13 cellular contexts compared by ENCODE assay signal in genomic region chr3:195149292-195149691, GRCh38.
DNase-seq lines count a peak whose midpoint lies in the region; ATAC-seq and TF ChIP-seq lines count a peak whose summit lies in the region.
"Had no signal": no experiment of that assay in that cellular context is flagged by ENCODE, and none has a peak within 500 bp of the region (broad histone marks: within the 10 kb centered on the region; RNA-seq: fewer than 3 reads in every experiment).

No MANE protein-coding gene starts in this region.

- H3K36me3 ChIP-seq in SK-N-SH (replicated peaks in 1 of 2; ENCODE audit: control insufficient read depth in 1 of 2, insufficient read depth in 2 of 2, low read length in 1 of 2) (no peaks in the 10 kb centered on the region), left ventricle myocardium inferior (no peaks in the 10 kb centered on the region)

- no peak; a peak in 1 of 4 replicates for TF ChIP-seq EP300 in SK-N-SH (IDR thresholded peaks at IDR 0.05; ENCODE audit: borderline replicate concordance in 1 of 2, low read depth in 1 of 2, low read length in 1 of 2)

- H3K79me2 ChIP-seq in SK-N-SH (ENCODE audit: insufficient read depth) = no peaks in the 10 kb centered on the region; the same call in 1 of the 2 replicates

- DNase-seq in GM12864 (ENCODE audit: low read depth) (no peak), SK-N-SH (peak; percentile 75), left ventricle myocardium inferior (no peak), NCI-H1436 treated with DMSO at 0.1 percent for 48 hours (lab: John Stamatoyannopoulos, UW) (no peak), cerebellum (ENCODE audit: low spot score) (no peak)
- DNase-seq: activated CD4-positive, alpha-beta T cell treated with anti-CD3 and anti-CD28 coated beads, Interleukin-2, amount 10 ng/mL, durations not matched to agents 7 days and 5 days; activated gamma-delta T cell treated with Interleukin-2 at 50 U/mL for 16 hours; Caco-2; caudate nucleus; testis had no signal

- H2AFZ ChIP-seq in SK-N-SH (ENCODE audit: low read depth) = no peak overlapping the region

- H3K4me2 ChIP-seq in SK-N-SH = no peak overlapping the region

- no peaks in the 10 kb centered on the region for H3K9me2 ChIP-seq in SK-N-SH

- H3K27me3 ChIP-seq in SK-N-SH (ENCODE audit: insufficient read depth) = no peaks in the 10 kb centered on the region
- H3K27me3 ChIP-seq in left ventricle myocardium inferior (ENCODE audit: low read depth) = no peaks in the 10 kb centered on the region
- H3K27me3 ChIP-seq: testis had no signal

- H3K4me3 ChIP-seq in GM12864 (ENCODE audit: low read depth, low read length) = peak overlapping the region; percentile 27
- no peak overlapping the region for H3K4me3 ChIP-seq in SK-N-SH (ENCODE audit: low read depth in 2 of 2, low read length in 1 of 2)
- H3K4me3 ChIP-seq in left ventricle myocardium inferior = peak overlapping the region; percentile 58
- H3K4me3 ChIP-seq in skin epidermis = peak overlapping the region in 1 of 7 experiments; percentile 3
- H3K4me3 ChIP-seq: testis had no signal

- H3K9ac ChIP-seq in SK-N-SH = no peak overlapping the region

- H3K4me1 ChIP-seq in SK-N-SH (ENCODE audit: control insufficient read depth in 1 of 2, insufficient read depth in 2 of 2, low read depth in 1 of 2, low read length in 1 of 2) = peaks cover 41 to 58% of the 10 kb centered on the region in 2 experiments
- peaks cover 79% of the 10 kb centered on the region for H3K4me1 ChIP-seq in left ventricle myocardium inferior

- POLR2A ChIA-PET in SK-N-SH (lab: Yijun Ruan, JAX) = no interaction called here

- peaks cover 5% of the 10 kb centered on the region for H3F3A ChIP-seq in SK-N-SH (replicated peaks; ENCODE audit: insufficient read depth)

- intact Hi-C loops in left ventricle myocardium inferior (cut with micrococcal nuclease) = no loop called here

- WGBS in SK-N-SH (ENCODE audit: low lambda C conversion rate) = 63% methylated on average over 9 of the region's 9 CpGs

- CTCF ChIA-PET in SK-N-SH (lab: Yijun Ruan, JAX) = interaction anchor here (1.3 to 2.1 kb wide), 2 partner anchors 16 to 467 kb away, joined by 5 to 6 read pairs; no protein-coding TSS in a partner anchor

- TF ChIP-seq CTCF in GM12864 (IDR thresholded peaks at IDR 0.05; ENCODE audit: low read depth, low read length, missing control alignments) (no peak), SK-N-SH (IDR thresholded peaks at IDR 0.05) (no peak), left ventricle myocardium inferior (IDR thresholded peaks at IDR 0.05; ENCODE audit: borderline replicate concordance) (no peak)

- peak overlapping the region in 1 of 2 experiments; percentile 94; a peak in 2 of 4 replicates for H3K27ac ChIP-seq in SK-N-SH (ENCODE audit: low read depth in 2 of 2, low read length in 1 of 2)
- H3K27ac ChIP-seq in left ventricle myocardium inferior (replicated peaks) = peak overlapping the region; percentile 92
- peak overlapping the region in 12 of 21 experiments; percentile 11 to 80 (median 55) for H3K27ac ChIP-seq in skin epidermis

- H4K20me1 ChIP-seq in SK-N-SH (ENCODE audit: insufficient read depth) = no peaks in the 10 kb centered on the region

- no peak for ATAC-seq in GM18502 (IDR thresholded peaks at IDR 0.05; ENCODE audit: poor library complexity, unreplicated experiment)
- ATAC-seq in HG03439 (IDR thresholded peaks at IDR 0.05; ENCODE audit: unreplicated experiment) = no peak

- TF ChIP-seq RAD21 in SK-N-SH (IDR thresholded peaks at IDR 0.05; ENCODE audit: low read length) = peak; percentile 34

- no peaks in the 10 kb centered on the region for H3K9me3 ChIP-seq in SK-N-SH
- H3K9me3 ChIP-seq in left ventricle myocardium inferior (replicated peaks) = no peaks in the 10 kb centered on the region
- H3K9me3 ChIP-seq: Caco-2, testis had no signal

TF ChIP-seq in SK-N-SH, 30 proteins besides CTCF, POLR2A, EP300 and RAD21:
- no peak for TF ChIP-seq PBX3 (IDR thresholded peaks at IDR 0.05)
- TF ChIP-seq REST (IDR thresholded peaks at IDR 0.05; ENCODE audit: low read depth, low read length) = no peak
- no peak for TF ChIP-seq JUND (IDR thresholded peaks at IDR 0.05)
- peak; percentile 48; the same call in 1 of the 2 replicates for TF ChIP-seq RCOR1 (IDR thresholded peaks at IDR 0.05; ENCODE audit: low read length)
- 0 out of 2 replicates have a peak, but pooled peaks have one; percentile 6 for TF ChIP-seq TCF12 (IDR thresholded peaks at IDR 0.05)
- peak; percentile 93 for TF ChIP-seq GATA2 (CRISPR knock-in tag; IDR thresholded peaks at IDR 0.05)

Comparison
In these comparisons a context has a peak if more than half of its experiments do, and no peak if none do; other contexts are left out.
1. H3K4me3 ChIP-seq: peak in GM12864 (single experiment) and left ventricle myocardium inferior (single experiment); none in SK-N-SH (0 of 2).